37 cellular contexts compared by ENCODE assay signal in the genomic region with DNA sequence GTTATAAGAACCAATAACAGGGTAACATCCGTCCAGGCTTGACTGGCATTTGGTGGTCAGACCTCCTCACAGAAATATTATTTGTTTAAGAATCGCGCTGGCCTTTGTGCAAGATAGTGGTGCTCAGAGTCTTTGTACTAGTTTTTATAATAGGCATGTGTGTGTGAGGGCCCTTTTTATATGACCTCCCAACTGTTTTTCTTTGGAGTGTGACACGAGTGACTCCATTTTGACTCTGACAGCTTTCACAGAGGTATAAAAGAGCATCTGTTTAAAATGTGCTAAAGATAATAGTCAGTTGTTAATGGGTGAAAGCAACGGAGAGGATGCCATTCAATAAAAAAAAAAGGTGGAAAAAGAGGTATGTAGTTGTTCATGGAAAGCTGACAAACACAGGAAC.
A peak's percentile ranks its signal among the peaks of the same experiment; 100 is the strongest.
DNase-seq lines count a peak whose midpoint lies in the region; ATAC-seq, FAIRE-seq and TF ChIP-seq lines count a peak whose summit lies in the region.
"Had no signal": no experiment of that assay in that cellular context is flagged by ENCODE, and none has a peak within 500 bp of the region (broad histone marks: within the 10 kb centered on the region; RNA-seq: fewer than 3 reads in every experiment).

No MANE protein-coding gene starts in this region.

- no peaks in the 10 kb centered on the region for H3K9me1 ChIP-seq in K562 (ENCODE audit: control insufficient read depth, insufficient read depth, low read length)

- H3K4me1 Mint-ChIP-seq in activated CD8-positive, alpha-beta T cell treated with anti-CD3 and anti-CD28 coated beads for 36 hours (ENCODE audit: low read depth) = peaks cover 28% of the 10 kb centered on the region
- peaks cover 24% of the 10 kb centered on the region for H3K4me1 Mint-ChIP-seq in activated CD8-positive, alpha-beta T cell treated with anti-CD3 and anti-CD28 coated beads, Interleukin-2, amount 10 ng/mL, durations not matched to agents 7 days and 5 days (ENCODE audit: low read depth)
- H3K4me1 Mint-ChIP-seq in activated T-helper 1 cell treated with anti-CD3 and anti-CD28 coated beads, Interleukin-12 subunit alpha, Interleukin-12 subunit beta, Interleukin-2, Interleukin-4 antibody, amounts not matched to agents 30 ng/mL and 10 ng/mL and 1 ng/mL, durations not matched to agents 14 hours and 24 hours and 36 hours (ENCODE audit: low read depth) = peaks cover 68% of the 10 kb centered on the region
- peaks cover 6% of the 10 kb centered on the region for H3K4me1 Mint-ChIP-seq in stimulated activated effector memory CD8-positive, alpha-beta T cell treated with anti-CD3 and anti-CD28 coated beads, Interleukin-12 subunit alpha, Interleukin-12 subunit beta, amount 100 ng/mL, for 72 hours
- H3K4me1 Mint-ChIP-seq: CD8-positive, alpha-beta memory T cell had no signal

- no peak for TF ChIP-seq POLR2A in K562 (conservative IDR thresholded peaks at IDR 0.05)

- no peaks in the 10 kb centered on the region for H3K27me3 Mint-ChIP-seq in activated CD8-positive, alpha-beta T cell treated with anti-CD3 and anti-CD28 coated beads for 36 hours
- H3K27me3 Mint-ChIP-seq in activated CD8-positive, alpha-beta T cell treated with anti-CD3 and anti-CD28 coated beads, Interleukin-2, amount 10 ng/mL, durations not matched to agents 7 days and 5 days (ENCODE audit: low read depth) = no peaks in the 10 kb centered on the region
- H3K27me3 Mint-ChIP-seq in activated T-helper 1 cell treated with anti-CD3 and anti-CD28 coated beads, Interleukin-12 subunit alpha, Interleukin-12 subunit beta, Interleukin-2, Interleukin-4 antibody, amounts not matched to agents 30 ng/mL and 10 ng/mL and 1 ng/mL, durations not matched to agents 14 hours and 24 hours and 36 hours (ENCODE audit: insufficient read depth) = no peaks in the 10 kb centered on the region
- H3K27me3 Mint-ChIP-seq: B cell; CD4-positive, alpha-beta memory T cell; CD4-positive, alpha-beta T cell; CD4-positive, CD25-positive, alpha-beta regulatory T cell; CD8-positive, alpha-beta memory T cell had no signal

- CTCF ChIA-PET in activated CD8-positive, alpha-beta T cell treated with anti-CD3 and anti-CD28 coated beads for 36 hours (lab: Charles Lee) = no interaction called here
- CTCF ChIA-PET in activated CD8-positive, alpha-beta T cell treated with anti-CD3 and anti-CD28 coated beads, Interleukin-2, amount 10 ng/mL, durations not matched to agents 7 days and 5 days (lab: Charles Lee) = no interaction called here
- CTCF ChIA-PET in K562 (lab: Yijun Ruan, JAX; ENCODE audit: low intra/inter-chr PET ratio) = no interaction called here

- no peak for TF ChIP-seq CTCF in activated CD8-positive, alpha-beta T cell treated with anti-CD3 and anti-CD28 coated beads for 36 hours (IDR thresholded peaks at IDR 0.05)
- TF ChIP-seq CTCF in K562 (IDR thresholded peaks at IDR 0.05 in 2 of 3, conservative IDR thresholded peaks at IDR 0.05 in 1 of 3; ENCODE audit: insufficient read depth in 2 of 3, low read depth in 1 of 3, low read length in 3 of 3) = no peak

- H3K4me2 ChIP-seq in K562 (ENCODE audit: insufficient read depth, low read length) = no peak overlapping the region
- H3K4me2 ChIP-seq: A549, BLaER1 had no signal

- H3K9ac ChIP-seq in K562 (ENCODE audit: insufficient read depth in 1 of 2, low read depth in 2 of 2, low read length in 2 of 2) = no peak overlapping the region
- H3K9ac ChIP-seq: BLaER1; BLaER1 treated with 17β-estradiol and CSF1 and Interleukin-3, amounts not matched to agents 10 nM and 100 nM had no signal

- H2AFZ ChIP-seq in K562 (ENCODE audit: low read depth, low read length) = no peak overlapping the region

- TF ChIP-seq EP300 in K562 (IDR thresholded peaks at IDR 0.05; ENCODE audit: low read length) = no peak

- peak overlapping the region; percentile 34 for H3K27ac Mint-ChIP-seq in activated CD8-positive, alpha-beta T cell treated with anti-CD3 and anti-CD28 coated beads for 36 hours
- H3K27ac Mint-ChIP-seq in activated CD8-positive, alpha-beta T cell treated with anti-CD3 and anti-CD28 coated beads, Interleukin-2, amount 10 ng/mL, durations not matched to agents 7 days and 5 days = no peak overlapping the region
- peak overlapping the region; percentile 40 for H3K27ac Mint-ChIP-seq in activated T-helper 1 cell treated with anti-CD3 and anti-CD28 coated beads, Interleukin-12 subunit alpha, Interleukin-12 subunit beta, Interleukin-2, Interleukin-4 antibody, amounts not matched to agents 30 ng/mL and 10 ng/mL and 1 ng/mL, durations not matched to agents 14 hours and 24 hours and 36 hours
- H3K27ac Mint-ChIP-seq in stimulated activated effector memory CD8-positive, alpha-beta T cell treated with anti-CD3 and anti-CD28 coated beads, Interleukin-12 subunit alpha, Interleukin-12 subunit beta, amount 100 ng/mL, for 72 hours = peak overlapping the region; percentile 4
- H3K27ac Mint-ChIP-seq: B cell; CD4-positive, alpha-beta T cell; CD4-positive, CD25-positive, alpha-beta regulatory T cell; CD8-positive, alpha-beta T cell had no signal

- no peaks in the 10 kb centered on the region for H3K9me3 Mint-ChIP-seq in activated CD8-positive, alpha-beta T cell treated with anti-CD3 and anti-CD28 coated beads for 36 hours
- H3K9me3 Mint-ChIP-seq in activated CD8-positive, alpha-beta T cell treated with anti-CD3 and anti-CD28 coated beads, Interleukin-2, amount 10 ng/mL, durations not matched to agents 7 days and 5 days (ENCODE audit: insufficient read depth) = no peaks in the 10 kb centered on the region
- H3K9me3 Mint-ChIP-seq in activated T-helper 1 cell treated with anti-CD3 and anti-CD28 coated beads, Interleukin-12 subunit alpha, Interleukin-12 subunit beta, Interleukin-2, Interleukin-4 antibody, amounts not matched to agents 30 ng/mL and 10 ng/mL and 1 ng/mL, durations not matched to agents 14 hours and 24 hours and 36 hours = no peaks in the 10 kb centered on the region
- H3K9me3 Mint-ChIP-seq in stimulated activated effector memory CD8-positive, alpha-beta T cell treated with anti-CD3 and anti-CD28 coated beads, Interleukin-12 subunit alpha, Interleukin-12 subunit beta, amount 100 ng/mL, for 72 hours = no peaks in the 10 kb centered on the region
- H3K9me3 Mint-ChIP-seq: CD14-positive monocyte; CD4-positive, alpha-beta memory T cell; CD4-positive, alpha-beta T cell; CD8-positive, alpha-beta memory T cell; CD8-positive, alpha-beta T cell had no signal

- H3K27ac ChIP-seq in K562 (ENCODE audit: extremely low read depth, low read depth, low read length) = no peak overlapping the region
- H3K27ac ChIP-seq: 22Rv1; A549; BLaER1; BLaER1 treated with 17β-estradiol and CSF1 and Interleukin-3, amounts not matched to agents 10 nM and 100 nM; C4-2B had no signal

- H4K20me1 ChIP-seq in K562 (replicated peaks; ENCODE audit: control insufficient read depth, insufficient read depth, low read length) = no peaks in the 10 kb centered on the region
- H4K20me1 ChIP-seq: BLaER1; BLaER1 treated with 17β-estradiol and CSF1 and Interleukin-3, amounts not matched to agents 10 nM and 100 nM had no signal

- H3K79me2 ChIP-seq in K562 (ENCODE audit: control insufficient read depth, insufficient read depth, low read length) = no peaks in the 10 kb centered on the region

- intact Hi-C loops in activated CD8-positive, alpha-beta T cell treated with anti-CD3 and anti-CD28 coated beads for 36 hours (cut with micrococcal nuclease) = no loop called here
- intact Hi-C loops in activated T-helper 1 cell treated with anti-CD3 and anti-CD28 coated beads, Interleukin-12 subunit alpha, Interleukin-12 subunit beta, Interleukin-2, Interleukin-4 antibody, amounts not matched to agents 30 ng/mL and 10 ng/mL and 1 ng/mL, durations not matched to agents 14 hours and 24 hours and 36 hours (cut with micrococcal nuclease) = no loop called here
- intact Hi-C loops in K562 (cut with micrococcal nuclease) = no loop called here

- no peaks in the 10 kb centered on the region for H3K4me1 ChIP-seq in K562 (replicated peaks in 1 of 2; ENCODE audit: control insufficient read depth in 2 of 2, insufficient read depth in 2 of 2, low read length in 2 of 2)
- H3K4me1 ChIP-seq: A549, BE2C, BLaER1, Caco-2 had no signal

- no peaks in the 10 kb centered on the region for H3K27me3 ChIP-seq in K562 (ENCODE audit: control insufficient read depth in 2 of 2, insufficient read depth in 2 of 2, low read length in 2 of 2)
- H3K27me3 ChIP-seq: BE2C; BLaER1; BLaER1 treated with 17β-estradiol and CSF1 and Interleukin-3, amounts not matched to agents 10 nM and 100 nM had no signal

- BruUV-seq in K562 (replicated peaks; lab: Mats Ljungman, UMichigan) = no TSS peak

- FAIRE-seq in K562 (lab: Jason Lieb, UNC) = no peak
- FAIRE-seq: A204.1, A549, D721Med had no signal

- in situ Hi-C loops in K562 (cut with MboI) = no loop called here

- no peak overlapping the region for H3K4me3 Mint-ChIP-seq in activated CD8-positive, alpha-beta T cell treated with anti-CD3 and anti-CD28 coated beads for 36 hours
- no peak overlapping the region for H3K4me3 Mint-ChIP-seq in activated CD8-positive, alpha-beta T cell treated with anti-CD3 and anti-CD28 coated beads, Interleukin-2, amount 10 ng/mL, durations not matched to agents 7 days and 5 days
- no peak overlapping the region for H3K4me3 Mint-ChIP-seq in activated T-helper 1 cell treated with anti-CD3 and anti-CD28 coated beads, Interleukin-12 subunit alpha, Interleukin-12 subunit beta, Interleukin-2, Interleukin-4 antibody, amounts not matched to agents 30 ng/mL and 10 ng/mL and 1 ng/mL, durations not matched to agents 14 hours and 24 hours and 36 hours
- H3K4me3 Mint-ChIP-seq in stimulated activated effector memory CD8-positive, alpha-beta T cell treated with anti-CD3 and anti-CD28 coated beads, Interleukin-12 subunit alpha, Interleukin-12 subunit beta, amount 100 ng/mL, for 72 hours = no peak overlapping the region
- H3K4me3 Mint-ChIP-seq: B cell; CD14-positive monocyte; CD4-positive, alpha-beta memory T cell; CD4-positive, alpha-beta T cell; CD4-positive, CD25-positive, alpha-beta regulatory T cell; CD8-positive, alpha-beta memory T cell; CD8-positive, alpha-beta T cell had no signal

- WGBS in K562 (ENCODE audit: insufficient coverage, low coverage, missing lambda C conversion rate) = 0% methylated on average over 5 of the region's 5 CpGs

- no peaks in the 10 kb centered on the region for H3K36me3 ChIP-seq in K562 (ENCODE audit: control insufficient read depth, insufficient read depth, low read length)
- H3K36me3 ChIP-seq: BE2C, BLaER1 had no signal

- TF ChIP-seq RAD21 in K562 (CRISPR knock-in tag; conservative IDR thresholded peaks at IDR 0.05 in 1 of 2, IDR thresholded peaks at IDR 0.05 in 1 of 2) = no peak

- ATAC-seq in activated CD8-positive, alpha-beta T cell treated with anti-CD3 and anti-CD28 coated beads for 36 hours = no peak
- ATAC-seq in activated CD8-positive, alpha-beta T cell treated with anti-CD3 and anti-CD28 coated beads, Interleukin-2, amount 10 ng/mL, durations not matched to agents 7 days and 5 days = no peak
- ATAC-seq in K562 = no peak
- ATAC-seq in stimulated activated effector memory CD8-positive, alpha-beta T cell treated with anti-CD3 and anti-CD28 coated beads, Interleukin-12 subunit alpha, Interleukin-12 subunit beta, amount 100 ng/mL, for 72 hours = no peak
- ATAC-seq: A549; CD8-positive, alpha-beta T cell had no signal

- POLR2A ChIA-PET in activated CD8-positive, alpha-beta T cell treated with anti-CD3 and anti-CD28 coated beads for 36 hours (lab: Charles Lee) = interaction anchor here (0.7 kb wide), 1 partner anchor 72 kb away, joined by 3 read pairs; no protein-coding TSS in a partner anchor
- POLR2A ChIA-PET in activated CD8-positive, alpha-beta T cell treated with anti-CD3 and anti-CD28 coated beads, Interleukin-2, amount 10 ng/mL, durations not matched to agents 7 days and 5 days (lab: Charles Lee) = interaction anchor here (0.7 kb wide), 1 partner anchor 111 kb away, joined by 3 read pairs; a partner anchor contains a TSS
- POLR2A ChIA-PET in K562 (lab: Yijun Ruan, JAX) = interaction anchor here (0.8 kb wide), 1 partner anchor 859 kb away, joined by 4 read pairs; no protein-coding TSS in a partner anchor

- H3K9me3 ChIP-seq in K562 (replicated peaks; ENCODE audit: control insufficient read depth, insufficient read depth, low read depth, low read length) = no peaks in the 10 kb centered on the region; the same call in 1 of the 2 replicates
- H3K9me3 ChIP-seq: A549; BE2C; BLaER1; BLaER1 treated with 17β-estradiol and CSF1 and Interleukin-3, amounts not matched to agents 10 nM and 100 nM; Caco-2 had no signal

- DNase-seq in activated CD8-positive, alpha-beta T cell treated with anti-CD3 and anti-CD28 coated beads for 36 hours = no peak
- no peak for DNase-seq in activated CD8-positive, alpha-beta T cell treated with anti-CD3 and anti-CD28 coated beads, Interleukin-2, amount 10 ng/mL, durations not matched to agents 7 days and 5 days
- no peak for DNase-seq in activated T-helper 1 cell treated with anti-CD3 and anti-CD28 coated beads, Interleukin-12 subunit alpha, Interleukin-12 subunit beta, Interleukin-2, Interleukin-4 antibody, amounts not matched to agents 30 ng/mL and 10 ng/mL and 1 ng/mL, durations not matched to agents 14 hours and 24 hours and 36 hours (ENCODE audit: low spot score)
- DNase-seq in K562 (ENCODE audit: extremely low read depth in 1 of 4, low spot score in 3 of 4) = no peak
- no peak for DNase-seq in stimulated activated effector memory CD8-positive, alpha-beta T cell treated with anti-CD3 and anti-CD28 coated beads, Interleukin-12 subunit alpha, Interleukin-12 subunit beta, amount 100 ng/mL, for 72 hours (ENCODE audit: low spot score in 2 of 2)
- DNase-seq in NCI-H187 (lab: John Stamatoyannopoulos, UW) = no peak
- DNase-seq in H4 (ENCODE audit: low spot score) = no peak
- no peak for DNase-seq in germinal center (ENCODE audit: low spot score)
- DNase-seq: 8988T; ACHN; AML-193; BE2C; C1 segment of cervical spinal cord; Caco-2; Calu3; CD4-positive, alpha-beta memory T cell; CD4-positive, alpha-beta T cell; CD4-positive, CD25-positive, alpha-beta regulatory T cell; CD8-positive, alpha-beta memory T cell; CD8-positive, alpha-beta T cell; COR-L47; DMS 273 treated with DMSO at 0.1 percent for 48 hours; DMS153; DMS53; DMS79; DMS79 treated with DMSO at 0.1 percent for 48 hours; DND-41; EL had no signal

- H3K4me3 ChIP-seq in K562 = no peak overlapping the region
- H3K4me3 ChIP-seq: A549; BLaER1; BLaER1 treated with 17β-estradiol and CSF1 and Interleukin-3, amounts not matched to agents 10 nM and 100 nM had no signal

- peaks cover 38% of the 10 kb centered on the region for H3K36me3 Mint-ChIP-seq in activated CD8-positive, alpha-beta T cell treated with anti-CD3 and anti-CD28 coated beads for 36 hours (ENCODE audit: low read depth)
- peaks cover 27% of the 10 kb centered on the region for H3K36me3 Mint-ChIP-seq in activated CD8-positive, alpha-beta T cell treated with anti-CD3 and anti-CD28 coated beads, Interleukin-2, amount 10 ng/mL, durations not matched to agents 7 days and 5 days (ENCODE audit: low read depth)
- peaks cover 51% of the 10 kb centered on the region for H3K36me3 Mint-ChIP-seq in activated T-helper 1 cell treated with anti-CD3 and anti-CD28 coated beads, Interleukin-12 subunit alpha, Interleukin-12 subunit beta, Interleukin-2, Interleukin-4 antibody, amounts not matched to agents 30 ng/mL and 10 ng/mL and 1 ng/mL, durations not matched to agents 14 hours and 24 hours and 36 hours (ENCODE audit: low read depth)
- peaks cover 70% of the 10 kb centered on the region for H3K36me3 Mint-ChIP-seq in stimulated activated effector memory CD8-positive, alpha-beta T cell treated with anti-CD3 and anti-CD28 coated beads, Interleukin-12 subunit alpha, Interleukin-12 subunit beta, amount 100 ng/mL, for 72 hours
